Comparison of ENCODE assay signal across 1 cellular context in the genomic region with DNA sequence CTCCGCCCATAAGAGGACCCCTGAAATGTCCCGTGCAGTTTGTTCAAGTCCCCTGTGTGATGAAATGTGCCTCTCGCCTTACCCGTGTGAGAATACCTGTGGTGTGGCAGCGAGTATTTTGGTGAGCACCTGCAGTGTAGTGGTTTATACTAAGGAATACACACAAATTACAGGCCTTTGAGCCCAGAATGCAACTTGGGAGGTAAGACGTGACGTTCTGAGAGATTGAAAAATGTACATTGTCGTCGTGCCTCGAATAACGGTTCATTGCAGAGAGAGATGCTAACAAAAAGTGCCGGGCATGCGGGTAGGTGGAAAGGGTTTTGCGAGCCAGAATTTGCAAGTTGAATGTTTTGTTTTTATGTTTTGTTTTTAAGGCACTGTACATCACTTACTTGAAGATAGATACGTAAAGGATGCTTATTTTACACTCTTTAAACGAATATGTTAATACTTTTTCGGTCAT.
TF ChIP-seq lines count a peak whose summit lies in the region.

No MANE protein-coding gene starts in this region.

TF ChIP-seq in K562, 482 proteins besides CTCF, POLR2A, EP300 and RAD21 (continued from another document):
- TF ChIP-seq, protein P1, sequence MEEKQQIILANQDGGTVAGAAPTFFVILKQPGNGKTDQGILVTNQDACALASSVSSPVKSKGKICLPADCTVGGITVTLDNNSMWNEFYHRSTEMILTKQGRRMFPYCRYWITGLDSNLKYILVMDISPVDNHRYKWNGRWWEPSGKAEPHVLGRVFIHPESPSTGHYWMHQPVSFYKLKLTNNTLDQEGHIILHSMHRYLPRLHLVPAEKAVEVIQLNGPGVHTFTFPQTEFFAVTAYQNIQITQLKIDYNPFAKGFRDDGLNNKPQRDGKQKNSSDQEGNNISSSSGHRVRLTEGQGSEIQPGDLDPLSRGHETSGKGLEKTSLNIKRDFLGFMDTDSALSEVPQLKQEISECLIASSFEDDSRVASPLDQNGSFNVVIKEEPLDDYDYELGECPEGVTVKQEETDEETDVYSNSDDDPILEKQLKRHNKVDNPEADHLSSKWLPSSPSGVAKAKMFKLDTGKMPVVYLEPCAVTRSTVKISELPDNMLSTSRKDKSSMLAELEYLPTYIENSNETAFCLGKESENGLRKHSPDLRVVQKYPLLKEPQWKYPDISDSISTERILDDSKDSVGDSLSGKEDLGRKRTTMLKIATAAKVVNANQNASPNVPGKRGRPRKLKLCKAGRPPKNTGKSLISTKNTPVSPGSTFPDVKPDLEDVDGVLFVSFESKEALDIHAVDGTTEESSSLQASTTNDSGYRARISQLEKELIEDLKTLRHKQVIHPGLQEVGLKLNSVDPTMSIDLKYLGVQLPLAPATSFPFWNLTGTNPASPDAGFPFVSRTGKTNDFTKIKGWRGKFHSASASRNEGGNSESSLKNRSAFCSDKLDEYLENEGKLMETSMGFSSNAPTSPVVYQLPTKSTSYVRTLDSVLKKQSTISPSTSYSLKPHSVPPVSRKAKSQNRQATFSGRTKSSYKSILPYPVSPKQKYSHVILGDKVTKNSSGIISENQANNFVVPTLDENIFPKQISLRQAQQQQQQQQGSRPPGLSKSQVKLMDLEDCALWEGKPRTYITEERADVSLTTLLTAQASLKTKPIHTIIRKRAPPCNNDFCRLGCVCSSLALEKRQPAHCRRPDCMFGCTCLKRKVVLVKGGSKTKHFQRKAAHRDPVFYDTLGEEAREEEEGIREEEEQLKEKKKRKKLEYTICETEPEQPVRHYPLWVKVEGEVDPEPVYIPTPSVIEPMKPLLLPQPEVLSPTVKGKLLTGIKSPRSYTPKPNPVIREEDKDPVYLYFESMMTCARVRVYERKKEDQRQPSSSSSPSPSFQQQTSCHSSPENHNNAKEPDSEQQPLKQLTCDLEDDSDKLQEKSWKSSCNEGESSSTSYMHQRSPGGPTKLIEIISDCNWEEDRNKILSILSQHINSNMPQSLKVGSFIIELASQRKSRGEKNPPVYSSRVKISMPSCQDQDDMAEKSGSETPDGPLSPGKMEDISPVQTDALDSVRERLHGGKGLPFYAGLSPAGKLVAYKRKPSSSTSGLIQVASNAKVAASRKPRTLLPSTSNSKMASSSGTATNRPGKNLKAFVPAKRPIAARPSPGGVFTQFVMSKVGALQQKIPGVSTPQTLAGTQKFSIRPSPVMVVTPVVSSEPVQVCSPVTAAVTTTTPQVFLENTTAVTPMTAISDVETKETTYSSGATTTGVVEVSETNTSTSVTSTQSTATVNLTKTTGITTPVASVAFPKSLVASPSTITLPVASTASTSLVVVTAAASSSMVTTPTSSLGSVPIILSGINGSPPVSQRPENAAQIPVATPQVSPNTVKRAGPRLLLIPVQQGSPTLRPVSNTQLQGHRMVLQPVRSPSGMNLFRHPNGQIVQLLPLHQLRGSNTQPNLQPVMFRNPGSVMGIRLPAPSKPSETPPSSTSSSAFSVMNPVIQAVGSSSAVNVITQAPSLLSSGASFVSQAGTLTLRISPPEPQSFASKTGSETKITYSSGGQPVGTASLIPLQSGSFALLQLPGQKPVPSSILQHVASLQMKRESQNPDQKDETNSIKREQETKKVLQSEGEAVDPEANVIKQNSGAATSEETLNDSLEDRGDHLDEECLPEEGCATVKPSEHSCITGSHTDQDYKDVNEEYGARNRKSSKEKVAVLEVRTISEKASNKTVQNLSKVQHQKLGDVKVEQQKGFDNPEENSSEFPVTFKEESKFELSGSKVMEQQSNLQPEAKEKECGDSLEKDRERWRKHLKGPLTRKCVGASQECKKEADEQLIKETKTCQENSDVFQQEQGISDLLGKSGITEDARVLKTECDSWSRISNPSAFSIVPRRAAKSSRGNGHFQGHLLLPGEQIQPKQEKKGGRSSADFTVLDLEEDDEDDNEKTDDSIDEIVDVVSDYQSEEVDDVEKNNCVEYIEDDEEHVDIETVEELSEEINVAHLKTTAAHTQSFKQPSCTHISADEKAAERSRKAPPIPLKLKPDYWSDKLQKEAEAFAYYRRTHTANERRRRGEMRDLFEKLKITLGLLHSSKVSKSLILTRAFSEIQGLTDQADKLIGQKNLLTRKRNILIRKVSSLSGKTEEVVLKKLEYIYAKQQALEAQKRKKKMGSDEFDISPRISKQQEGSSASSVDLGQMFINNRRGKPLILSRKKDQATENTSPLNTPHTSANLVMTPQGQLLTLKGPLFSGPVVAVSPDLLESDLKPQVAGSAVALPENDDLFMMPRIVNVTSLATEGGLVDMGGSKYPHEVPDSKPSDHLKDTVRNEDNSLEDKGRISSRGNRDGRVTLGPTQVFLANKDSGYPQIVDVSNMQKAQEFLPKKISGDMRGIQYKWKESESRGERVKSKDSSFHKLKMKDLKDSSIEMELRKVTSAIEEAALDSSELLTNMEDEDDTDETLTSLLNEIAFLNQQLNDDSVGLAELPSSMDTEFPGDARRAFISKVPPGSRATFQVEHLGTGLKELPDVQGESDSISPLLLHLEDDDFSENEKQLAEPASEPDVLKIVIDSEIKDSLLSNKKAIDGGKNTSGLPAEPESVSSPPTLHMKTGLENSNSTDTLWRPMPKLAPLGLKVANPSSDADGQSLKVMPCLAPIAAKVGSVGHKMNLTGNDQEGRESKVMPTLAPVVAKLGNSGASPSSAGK (IDR thresholded peaks at IDR 0.05): peak; percentile 93
- TF ChIP-seq PHF20 (IDR thresholded peaks at IDR 0.05; ENCODE audit: partially characterized antibody): no peak
- TF ChIP-seq FOXJ3 (CRISPR knock-in tag; IDR thresholded peaks at IDR 0.05): no peak
- TF ChIP-seq NR2F6 (CRISPR knock-in tag; IDR thresholded peaks at IDR 0.05): no peak
- TF ChIP-seq HIVEP1 (CRISPR knock-in tag; IDR thresholded peaks at IDR 0.05): no peak
- 0 out of 2 replicates have a peak, but pooled peaks have one; percentile 24 for TF ChIP-seq ZNF589 (CRISPR knock-in tag; IDR thresholded peaks at IDR 0.05; ENCODE audit: low read depth)
- no peak for TF ChIP-seq ZNF146 (CRISPR knock-in tag; IDR thresholded peaks at IDR 0.05; ENCODE audit: unreplicated experiment)
- TF ChIP-seq HDAC1 (IDR thresholded peaks at IDR 0.05): peak in 1 of 2 experiments; percentile 44; a peak in 1 of 4 replicates
- no peak for TF ChIP-seq RBM39 (optimal IDR thresholded peaks at IDR 0.05; ENCODE audit: low read depth, low read length)
- TF ChIP-seq PRPF4 (IDR thresholded peaks at IDR 0.05; ENCODE audit: insufficient read depth, low read depth, low read length, poor library complexity, severe bottlenecking): no peak
- TF ChIP-seq NR2C1 (IDR thresholded peaks at IDR 0.05): no peak
- TF ChIP-seq NR2C1 (tag; IDR thresholded peaks at IDR 0.05): no peak
- TF ChIP-seq PHF8 (IDR thresholded peaks at IDR 0.05; ENCODE audit: borderline replicate concordance, low read length): peak; percentile 13; the same call in 1 of the 2 replicates
- no peak for TF ChIP-seq NELFE (IDR thresholded peaks at IDR 0.05; ENCODE audit: insufficient read depth, insufficient read length)
- TF ChIP-seq, protein P2, sequence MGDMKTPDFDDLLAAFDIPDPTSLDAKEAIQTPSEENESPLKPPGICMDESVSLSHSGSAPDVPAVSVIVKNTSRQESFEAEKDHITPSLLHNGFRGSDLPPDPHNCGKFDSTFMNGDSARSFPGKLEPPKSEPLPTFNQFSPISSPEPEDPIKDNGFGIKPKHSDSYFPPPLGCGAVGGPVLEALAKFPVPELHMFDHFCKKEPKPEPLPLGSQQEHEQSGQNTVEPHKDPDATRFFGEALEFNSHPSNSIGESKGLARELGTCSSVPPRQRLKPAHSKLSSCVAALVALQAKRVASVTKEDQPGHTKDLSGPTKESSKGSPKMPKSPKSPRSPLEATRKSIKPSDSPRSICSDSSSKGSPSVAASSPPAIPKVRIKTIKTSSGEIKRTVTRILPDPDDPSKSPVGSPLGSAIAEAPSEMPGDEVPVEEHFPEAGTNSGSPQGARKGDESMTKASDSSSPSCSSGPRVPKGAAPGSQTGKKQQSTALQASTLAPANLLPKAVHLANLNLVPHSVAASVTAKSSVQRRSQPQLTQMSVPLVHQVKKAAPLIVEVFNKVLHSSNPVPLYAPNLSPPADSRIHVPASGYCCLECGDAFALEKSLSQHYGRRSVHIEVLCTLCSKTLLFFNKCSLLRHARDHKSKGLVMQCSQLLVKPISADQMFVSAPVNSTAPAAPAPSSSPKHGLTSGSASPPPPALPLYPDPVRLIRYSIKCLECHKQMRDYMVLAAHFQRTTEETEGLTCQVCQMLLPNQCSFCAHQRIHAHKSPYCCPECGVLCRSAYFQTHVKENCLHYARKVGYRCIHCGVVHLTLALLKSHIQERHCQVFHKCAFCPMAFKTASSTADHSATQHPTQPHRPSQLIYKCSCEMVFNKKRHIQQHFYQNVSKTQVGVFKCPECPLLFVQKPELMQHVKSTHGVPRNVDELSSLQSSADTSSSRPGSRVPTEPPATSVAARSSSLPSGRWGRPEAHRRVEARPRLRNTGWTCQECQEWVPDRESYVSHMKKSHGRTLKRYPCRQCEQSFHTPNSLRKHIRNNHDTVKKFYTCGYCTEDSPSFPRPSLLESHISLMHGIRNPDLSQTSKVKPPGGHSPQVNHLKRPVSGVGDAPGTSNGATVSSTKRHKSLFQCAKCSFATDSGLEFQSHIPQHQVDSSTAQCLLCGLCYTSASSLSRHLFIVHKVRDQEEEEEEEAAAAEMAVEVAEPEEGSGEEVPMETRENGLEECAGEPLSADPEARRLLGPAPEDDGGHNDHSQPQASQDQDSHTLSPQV (IDR thresholded peaks at IDR 0.05): peak; percentile 85
- TF ChIP-seq PTRF (tag; IDR thresholded peaks at IDR 0.05): no peak
- peak; percentile 18; the same call in 1 of the 2 replicates for TF ChIP-seq BCOR (IDR thresholded peaks at IDR 0.05)
- no peak for TF ChIP-seq ZEB2 (IDR thresholded peaks at IDR 0.05)
- TF ChIP-seq, protein P3, sequence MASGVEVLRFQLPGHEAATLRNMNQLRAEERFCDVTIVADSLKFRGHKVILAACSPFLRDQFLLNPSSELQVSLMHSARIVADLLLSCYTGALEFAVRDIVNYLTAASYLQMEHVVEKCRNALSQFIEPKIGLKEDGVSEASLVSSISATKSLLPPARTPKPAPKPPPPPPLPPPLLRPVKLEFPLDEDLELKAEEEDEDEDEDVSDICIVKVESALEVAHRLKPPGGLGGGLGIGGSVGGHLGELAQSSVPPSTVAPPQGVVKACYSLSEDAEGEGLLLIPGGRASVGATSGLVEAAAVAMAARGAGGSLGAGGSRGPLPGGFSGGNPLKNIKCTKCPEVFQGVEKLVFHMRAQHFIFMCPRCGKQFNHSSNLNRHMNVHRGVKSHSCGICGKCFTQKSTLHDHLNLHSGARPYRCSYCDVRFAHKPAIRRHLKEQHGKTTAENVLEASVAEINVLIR (CRISPR knock-in tag; IDR thresholded peaks at IDR 0.05): peak; percentile 9; the same call in 1 of the 2 replicates
- no peak for TF ChIP-seq TEAD2 (tag; IDR thresholded peaks at IDR 0.05)
